18 cellular contexts compared by ENCODE assay signal in genomic region chr10:107847620-107848019, GRCh38.
DNase-seq lines count a peak whose midpoint lies in the region; ATAC-seq and TF ChIP-seq lines count a peak whose summit lies in the region.
"Had no signal": no experiment of that assay in that cellular context is flagged by ENCODE, and none has a peak within 500 bp of the region (broad histone marks: within the 10 kb centered on the region; RNA-seq: fewer than 3 reads in every experiment).

No MANE protein-coding gene starts in this region.

- peak; percentile 93 for ATAC-seq in GM18861 (IDR thresholded peaks at IDR 0.05; ENCODE audit: unreplicated experiment)
- ATAC-seq in GM21447 (IDR thresholded peaks at IDR 0.05; ENCODE audit: unreplicated experiment): peak; percentile 73
- ATAC-seq in HG03135 (IDR thresholded peaks at IDR 0.05; ENCODE audit: unreplicated experiment): peak; percentile 67
- no peak for ATAC-seq in HG03025 (IDR thresholded peaks at IDR 0.05; ENCODE audit: low FRiP score, unreplicated experiment)
- ATAC-seq in psoas muscle: no peak

- H3K27me3 ChIP-seq in psoas muscle (ENCODE audit: insufficient read depth in 3 of 3, low read length in 2 of 3): no peaks in the 10 kb centered on the region
- H3K27me3 ChIP-seq: adrenal gland, Peyer's patch, vagina had no signal

- H3K27ac ChIP-seq in psoas muscle: no peak overlapping the region
- H3K27ac ChIP-seq: adrenal gland, Peyer's patch, vagina had no signal

- no peak overlapping the region for H3K4me3 ChIP-seq in psoas muscle
- H3K4me3 ChIP-seq: adrenal gland, Peyer's patch, vagina had no signal

- DNase-seq in germinal center (ENCODE audit: low spot score): peak; percentile 1
- DNase-seq in NCI-H187 (lab: John Stamatoyannopoulos, UW): no peak
- no peak for DNase-seq in activated gamma-delta T cell (lab: John Stamatoyannopoulos, UW)
- no peak for DNase-seq in psoas muscle
- DNase-seq: activated CD4-positive, alpha-beta T cell treated with anti-CD3 and anti-CD28 coated beads for 1 hour; adrenal gland; erythroblast; head of caudate nucleus; NCI-H1048; NCI-H2227 treated with DMSO at 0.1 percent for 48 hours; Peyer's patch; stimulated activated CD4-positive, alpha-beta T cell treated with anti-CD3 and anti-CD28 coated beads, Interleukin-1b, Interleukin-23, amount 100 ng/mL, for 48 hours; T-helper 1 cell had no signal

- H3K36me3 ChIP-seq in psoas muscle (ENCODE audit: insufficient read depth in 1 of 2, low read depth in 1 of 2): no peaks in the 10 kb centered on the region
- H3K36me3 ChIP-seq: adrenal gland, Peyer's patch, vagina had no signal

- H3K4me1 ChIP-seq in psoas muscle: no peaks in the 10 kb centered on the region
- H3K4me1 ChIP-seq: adrenal gland, Peyer's patch, vagina had no signal

- no peak for TF ChIP-seq CTCF in psoas muscle (IDR thresholded peaks at IDR 0.05)

- 57 to 62% (median 59%) methylated on average over 2 of the region's 2 CpGs for WGBS in psoas muscle, 3 donors

- H3K9me3 ChIP-seq in psoas muscle: peaks cover 3% of the 10 kb centered on the region
- H3K9me3 ChIP-seq: adrenal gland, Peyer's patch, vagina had no signal

- intact Hi-C loops in psoas muscle (cut with DNase I): no loop called here

Comparison
In these comparisons a context has a peak if more than half of its experiments do, and no peak if none do; other contexts are left out.
1. ATAC-seq: peak in GM18861 (single experiment), GM21447 (single experiment) and HG03135 (single experiment); none in HG03025 (single experiment) and psoas muscle (0 of 4).